22 cellular contexts compared by ENCODE assay signal in genomic region chr12:124605869-124606774, GRCh38. TPM values are rescaled to one million over a fixed set of nuclear protein-coding genes. Genes with fewer than 3 reads are reported as not detected.
DNase-seq lines count a peak whose midpoint lies in the region; ATAC-seq and TF ChIP-seq lines count a peak whose summit lies in the region.
"Had no signal": no experiment of that assay in that cellular context is flagged by ENCODE, and none has a peak within 500 bp of the region (broad histone marks: within the 10 kb centered on the region; RNA-seq: fewer than 3 reads in every experiment).

No MANE protein-coding gene starts in this region.

- H3K4me2 ChIP-seq in osteoblast (ENCODE audit: insufficient read depth, low read length) (no peak overlapping the region), Karpas-422 (ENCODE audit: low read depth, low read length, poor library complexity, severe bottlenecking) (no peak overlapping the region)

- no peaks in the 10 kb centered on the region for H3K9me3 Mint-ChIP-seq in stimulated activated naive CD8-positive, alpha-beta T cell treated with anti-CD3 and anti-CD28 coated beads, Interleukin-15, amount 100 ng/mL, for 72 hours
- H3K9me3 Mint-ChIP-seq: T-helper 2 cell treated with Interferon-gamma antibody and Interleukin-4, amounts not matched to agents 5 μg/mL and 100 μg/mL, for 36 hours had no signal

- H3K9me3 ChIP-seq in gastroesophageal sphincter, result no peaks in the 10 kb centered on the region
- no peaks in the 10 kb centered on the region for H3K9me3 ChIP-seq in osteoblast (ENCODE audit: low read depth, low read length)
- no peaks in the 10 kb centered on the region for H3K9me3 ChIP-seq in Karpas-422 (ENCODE audit: low read length)
- H3K9me3 ChIP-seq: neutrophil, thyroid gland had no signal

- H4K20me1 ChIP-seq in osteoblast (ENCODE audit: insufficient read depth, low read length) (no peaks in the 10 kb centered on the region), Karpas-422 (ENCODE audit: insufficient read depth, low read depth, low read length) (no peaks in the 10 kb centered on the region)

- H3K4me3 ChIP-seq in gastroesophageal sphincter, result no peak overlapping the region
- no peak overlapping the region for H3K4me3 ChIP-seq in osteoblast (ENCODE audit: insufficient read depth, low read length)
- no peak overlapping the region for H3K4me3 ChIP-seq in Karpas-422 (ENCODE audit: low read length)
- H3K4me3 ChIP-seq: thyroid gland had no signal

- H3K4me3 Mint-ChIP-seq in stimulated activated naive CD8-positive, alpha-beta T cell treated with anti-CD3 and anti-CD28 coated beads, Interleukin-15, amount 100 ng/mL, for 72 hours, result no peak overlapping the region
- H3K4me3 Mint-ChIP-seq: T-helper 2 cell treated with Interferon-gamma antibody and Interleukin-4, amounts not matched to agents 5 μg/mL and 100 μg/mL, for 36 hours had no signal

- peaks cover 0 to 33% (median 10%) of the 10 kb centered on the region in 3 donors for H3K4me1 ChIP-seq in gastroesophageal sphincter
- peaks cover 8% of the 10 kb centered on the region for H3K4me1 ChIP-seq in osteoblast (ENCODE audit: insufficient read depth, low read length)
- peaks cover 25% of the 10 kb centered on the region for H3K4me1 ChIP-seq in Karpas-422 (ENCODE audit: low read length)

- no peak overlapping the region for H3K27ac ChIP-seq in gastroesophageal sphincter
- no peak overlapping the region for H3K27ac ChIP-seq in osteoblast (ENCODE audit: low read depth, low read length)
- H3K27ac ChIP-seq in Karpas-422 (ENCODE audit: low read length), result no peak overlapping the region
- H3K27ac ChIP-seq: 22Rv1, neutrophil had no signal

- H3K79me2 ChIP-seq in osteoblast (ENCODE audit: insufficient read depth, low read length), result no peaks in the 10 kb centered on the region
- no peaks in the 10 kb centered on the region for H3K79me2 ChIP-seq in Karpas-422 (ENCODE audit: low read length)

- no peaks in the 10 kb centered on the region for H3K9me2 ChIP-seq in Karpas-422 (replicated peaks; ENCODE audit: insufficient read depth, low read length)

- H2AFZ ChIP-seq in osteoblast (ENCODE audit: low read length), result no peak overlapping the region
- no peak overlapping the region for H2AFZ ChIP-seq in Karpas-422 (ENCODE audit: low read length)

- TF ChIP-seq EP300 in gastroesophageal sphincter (IDR thresholded peaks at IDR 0.05), result no peak

- peak overlapping the region in 1 of 2 donors; percentile 28 for H3K27ac Mint-ChIP-seq in stimulated activated naive CD8-positive, alpha-beta T cell treated with anti-CD3 and anti-CD28 coated beads, Interleukin-15, amount 100 ng/mL, for 72 hours
- H3K27ac Mint-ChIP-seq: T-helper 2 cell treated with Interferon-gamma antibody and Interleukin-4, amounts not matched to agents 5 μg/mL and 100 μg/mL, for 36 hours had no signal

- H3K27me3 Mint-ChIP-seq in stimulated activated naive CD8-positive, alpha-beta T cell treated with anti-CD3 and anti-CD28 coated beads, Interleukin-15, amount 100 ng/mL, for 72 hours, result peaks cover 44% of the 10 kb centered on the region

- H3K9ac ChIP-seq in Karpas-422 (ENCODE audit: low read length), result no peak overlapping the region

- DNase-seq in NCI-H146 (lab: John Stamatoyannopoulos, UW) (peak; percentile 43), NCI-H146 treated with DMSO at 0.1 percent for 48 hours (lab: John Stamatoyannopoulos, UW; ENCODE audit: unreplicated experiment) (no peak), OCI-M1 (lab: John Stamatoyannopoulos, UW) (peak; percentile 55), osteoblast (ENCODE audit: insufficient read length, low spot score, missing footprints) (peak; percentile 63), Karpas-422 (no peak)
- no peak for DNase-seq in stimulated activated naive CD8-positive, alpha-beta T cell treated with anti-CD3 and anti-CD28 coated beads, Interleukin-15, amount 100 ng/mL, for 72 hours
- DNase-seq: activated CD8-positive, alpha-beta memory T cell treated with anti-CD3 and anti-CD28 coated beads, Interleukin-2, amount 50 U/mL, for 4 hours; activated effector memory CD4-positive, alpha-beta T cell treated with anti-CD3 and anti-CD28 coated beads, Interleukin-2, amount 50 U/mL, for 16 hours; amygdala; DMS 273 treated with DMSO at 0.1 percent for 48 hours; effector memory CD4-positive, alpha-beta T cell; kidney; NCI-H187; NCI-H526 treated with DMSO at 0.1 percent for 48 hours; retina; stimulated activated CD4-positive, alpha-beta T cell treated with anti-CD3 and anti-CD28 coated beads, Interleukin-12 subunit alpha, Interleukin-12 subunit beta, amount 100 ng/mL, for 4 hours; thyroid gland had no signal

- H3K36me3 ChIP-seq in gastroesophageal sphincter (no peaks in the 10 kb centered on the region), osteoblast (ENCODE audit: insufficient read depth, low read length) (no peaks in the 10 kb centered on the region), Karpas-422 (ENCODE audit: insufficient read depth, low read length) (no peaks in the 10 kb centered on the region)
- H3K36me3 ChIP-seq: neutrophil, thyroid gland had no signal

- TF ChIP-seq CTCF in gastroesophageal sphincter (IDR thresholded peaks at IDR 0.05) (no peak), osteoblast (IDR thresholded peaks at IDR 0.05; ENCODE audit: extremely low read depth, low read depth, low read length) (no peak)

- H3K4me1 Mint-ChIP-seq in stimulated activated naive CD8-positive, alpha-beta T cell treated with anti-CD3 and anti-CD28 coated beads, Interleukin-15, amount 100 ng/mL, for 72 hours, result peaks cover 29% of the 10 kb centered on the region

- TF ChIP-seq POLR2A in gastroesophageal sphincter (IDR thresholded peaks at IDR 0.05), result no peak

- ATAC-seq in gastroesophageal sphincter (peak; percentile 5), GM18517 (IDR thresholded peaks at IDR 0.05; ENCODE audit: unreplicated experiment) (no peak)
- ATAC-seq in stimulated activated naive CD8-positive, alpha-beta T cell treated with anti-CD3 and anti-CD28 coated beads, Interleukin-15, amount 100 ng/mL, for 72 hours, result no peak

- 80 to 87% methylated on average over 6 to 17 of the region's 22 CpGs for WGBS in gastroesophageal sphincter (ENCODE audit: low coverage in 1 of 2), 2 donors

- H3K27me3 ChIP-seq in gastroesophageal sphincter, result no peaks in the 10 kb centered on the region
- H3K27me3 ChIP-seq in osteoblast (ENCODE audit: insufficient read depth, low read length), result peaks cover 5% of the 10 kb centered on the region
- H3K27me3 ChIP-seq in Karpas-422 (ENCODE audit: low read length), result no peaks in the 10 kb centered on the region
- H3K27me3 ChIP-seq: thyroid gland had no signal

RNA-seq across cellular contexts. Expression of gene NCOR2, which starts 38.7 kb away (rescaled TPM):
- total RNA-seq in gastroesophageal sphincter (100 to 1,000 TPM in 2 of 4 donors, 10 to 100 TPM in 2; 67.2 to 148 (median 105) TPM), osteoblast (45.2 and 47.1 TPM in 2 replicates)
- total RNA-seq in Karpas-422 (2014; rRNA removed; shearing (Covaris generic); ENCODE audit: low replicate concordance), result 36.8 and 75.4 TPM in 2 replicates

Comparison
In these comparisons a context has a peak if more than half of its experiments do, and no peak if none do; other contexts are left out.
1. DNase-seq: peak in NCI-H146 (single experiment), OCI-M1 (single experiment) and osteoblast (single experiment); none in NCI-H146 treated with DMSO at 0.1 percent for 48 hours (single experiment), Karpas-422 (single experiment) and stimulated activated naive CD8-positive, alpha-beta T cell treated with anti-CD3 and anti-CD28 coated beads, Interleukin-15, amount 100 ng/mL, for 72 hours (0 of 2).